ENCODE assay signal across 1 cellular context in the genomic region with DNA sequence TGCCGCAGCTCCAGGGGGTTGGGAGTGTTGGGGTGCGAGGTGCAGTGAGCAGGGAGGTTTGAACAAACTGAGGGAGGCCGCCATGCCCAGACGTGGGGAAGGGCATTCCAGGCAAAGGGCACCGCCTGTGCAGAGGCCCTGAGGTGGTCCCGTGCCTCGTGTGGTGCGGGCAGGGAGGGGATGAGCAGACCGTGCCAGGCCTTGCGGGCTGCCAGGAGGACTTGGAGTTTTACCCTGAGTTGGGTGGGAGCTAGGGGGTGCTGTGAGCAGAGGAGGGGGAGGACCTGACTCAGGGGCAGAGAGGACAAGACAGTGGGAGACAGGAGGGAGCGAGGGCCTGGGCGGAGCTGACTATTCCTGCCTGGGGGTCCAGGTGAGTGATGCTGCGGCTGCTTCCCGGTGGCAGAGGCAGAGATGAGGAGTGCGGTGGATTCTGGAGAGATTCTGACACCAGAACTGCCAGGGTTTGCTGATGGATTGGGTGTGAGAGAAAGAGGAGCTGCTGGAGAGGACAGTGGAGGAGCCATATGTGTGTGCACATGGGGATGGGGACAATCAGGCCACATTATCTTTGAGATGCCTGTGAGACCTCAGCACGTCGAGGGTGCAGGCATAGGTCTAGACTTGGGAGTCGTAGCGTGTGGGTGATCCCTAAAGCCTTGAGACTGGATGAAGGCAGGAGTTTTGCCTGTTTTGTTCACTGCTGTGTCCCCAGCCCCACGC.
A peak's percentile ranks its signal among the peaks of the same experiment; 100 is the strongest.
TF ChIP-seq lines count a peak whose summit lies in the region.

No MANE protein-coding gene starts in this region.

TF ChIP-seq in HepG2, 621 proteins besides CTCF, POLR2A, EP300 and RAD21 (continued from another document):
- TF ChIP-seq ZNF687 (CRISPR knock-in tag; IDR thresholded peaks at IDR 0.05) = 0 out of 2 replicates have a peak, but pooled peaks have one; percentile 1
- 0 out of 2 replicates have a peak, but pooled peaks have one; percentile 7 for TF ChIP-seq GABPA (IDR thresholded peaks at IDR 0.05; ENCODE audit: low read depth, low read length)
- TF ChIP-seq GABPA (CRISPR knock-in tag; IDR thresholded peaks at IDR 0.05; ENCODE audit: low read depth) = no peak
TF ChIP-seq in HepG2: peak in this region for 2.
